ENCODE assay signal across 8 cellular contexts in the genomic region with DNA sequence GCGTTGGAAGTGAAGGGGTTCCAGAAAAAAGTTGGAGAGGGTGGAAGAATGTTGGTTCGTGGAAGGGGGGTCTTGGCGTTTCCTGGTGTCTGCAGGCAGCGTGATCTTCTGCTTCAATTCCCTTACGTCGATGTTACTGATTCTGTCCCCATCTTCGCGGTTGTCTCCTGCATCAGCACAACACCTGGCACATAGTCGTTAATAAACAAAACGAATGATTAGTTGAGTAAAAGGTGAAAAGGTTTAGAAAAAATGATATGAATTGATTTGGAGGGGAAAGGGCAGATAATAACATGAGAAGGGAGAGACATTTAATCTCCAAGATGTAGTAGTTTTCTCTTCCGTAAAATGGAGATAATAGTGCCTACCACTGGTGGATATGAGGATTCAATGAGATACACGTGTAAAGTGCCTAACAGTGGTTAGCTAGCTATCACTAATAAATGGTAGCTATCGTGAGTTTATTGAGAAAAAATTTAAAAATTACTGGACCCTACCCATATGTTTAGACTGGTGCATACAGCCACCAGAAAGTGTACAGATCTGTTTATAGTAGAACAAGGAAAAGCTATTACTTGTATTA. TPM values are rescaled to one million over a fixed set of nuclear protein-coding genes. Genes with fewer than 3 reads are reported as not detected.
A peak's percentile ranks its signal among the peaks of the same experiment; 100 is the strongest.
DNase-seq lines count a peak whose midpoint lies in the region; ATAC-seq and TF ChIP-seq lines count a peak whose summit lies in the region.

No MANE protein-coding gene starts in this region.

- peaks cover 5% of the 10 kb centered on the region for H3K9me3 Mint-ChIP-seq in endodermal cell

- no peaks in the 10 kb centered on the region for H4K20me1 ChIP-seq in neural cell (ENCODE audit: insufficient read depth)

- peak; percentile 24 for TF ChIP-seq CTCF in endodermal cell (conservative IDR thresholded peaks at IDR 0.05)
- TF ChIP-seq CTCF in neural cell (IDR thresholded peaks at IDR 0.05; ENCODE audit: poor library complexity, severe bottlenecking) = peak; percentile 61

- TF ChIP-seq EP300 in neural cell (conservative IDR thresholded peaks at IDR 0.05; ENCODE audit: poor library complexity, severe bottlenecking) = no peak

- H3F3A ChIP-seq in neural cell (ENCODE audit: insufficient read depth, low read length, poor library complexity, severe bottlenecking) = no peaks in the 10 kb centered on the region

- H3K9me3 ChIP-seq in SJCRH30 (replicated peaks) (no peaks in the 10 kb centered on the region), endodermal cell (ENCODE audit: control insufficient read depth, low read length) (peaks cover 19% of the 10 kb centered on the region), neural cell (ENCODE audit: low read length) (no peaks in the 10 kb centered on the region)

- H3K27me3 ChIP-seq in SJCRH30 (no peaks in the 10 kb centered on the region), endodermal cell (ENCODE audit: control insufficient read depth, insufficient read depth, low read length, poor library complexity, severe bottlenecking) (no peaks in the 10 kb centered on the region), neural cell (ENCODE audit: insufficient read depth, low read depth, low read length) (no peaks in the 10 kb centered on the region)

- ATAC-seq in HG02759 (IDR thresholded peaks at IDR 0.05; ENCODE audit: unreplicated experiment) = peak; percentile 13

- H3K36me3 Mint-ChIP-seq in endodermal cell (ENCODE audit: low read depth) = peaks cover 17% of the 10 kb centered on the region

- no peaks in the 10 kb centered on the region for H3K4me1 Mint-ChIP-seq in endodermal cell

- H3K4me3 ChIP-seq in SJCRH30 (peak overlapping the region; percentile 90), endodermal cell (ENCODE audit: low read length) (peak overlapping the region; percentile 94), neural cell (ENCODE audit: low read length) (peak overlapping the region; percentile 89)

- H3K9ac ChIP-seq in endodermal cell (ENCODE audit: extremely low read depth, low read length, poor library complexity, severe bottlenecking) (peak overlapping the region; percentile 97), neural cell (ENCODE audit: low read length) (peak overlapping the region; percentile 91)

- H3K27me3 Mint-ChIP-seq in endodermal cell (ENCODE audit: insufficient read depth) = no peaks in the 10 kb centered on the region

- no peak overlapping the region for H3K27ac Mint-ChIP-seq in endodermal cell

- no peaks in the 10 kb centered on the region for H3K9me2 ChIP-seq in neural cell (ENCODE audit: insufficient read depth, low read length)

- H3K4me1 ChIP-seq in SJCRH30 (peaks cover 15% of the 10 kb centered on the region), endodermal cell (ENCODE audit: control insufficient read depth, insufficient read depth, low read length) (no peaks in the 10 kb centered on the region)

- no peak overlapping the region for H3K4me3 Mint-ChIP-seq in endodermal cell

- no peak for TF ChIP-seq RAD21 in neural cell (conservative IDR thresholded peaks at IDR 0.05)

- 0 out of 2 replicates have a peak, but pooled peaks cover 12% of the 10 kb centered on the region for H3K36me3 ChIP-seq in SJCRH30
- peaks cover 25% of the 10 kb centered on the region for H3K36me3 ChIP-seq in endodermal cell (ENCODE audit: control insufficient read depth, insufficient read depth, low read length)
- no peaks in the 10 kb centered on the region for H3K36me3 ChIP-seq in neural cell (ENCODE audit: insufficient read depth, low read length)

- H3K27ac ChIP-seq in SJCRH30 (peak overlapping the region; percentile 93), endodermal cell (ENCODE audit: low read depth, low read length) (peak overlapping the region; percentile 98), neural cell (ENCODE audit: low read length) (peak overlapping the region; percentile 94)

- H2AFZ ChIP-seq in neural cell (ENCODE audit: low read depth, low read length) = peak overlapping the region; percentile 77

- DNase-seq in SHP77 treated with DMSO at 0.1 percent for 48 hours (lab: John Stamatoyannopoulos, UW) = peak; percentile 33
- DNase-seq in SHP77 (lab: John Stamatoyannopoulos, UW) = no peak
- DNase-seq in SJCRH30 = peak in 1 of 2 experiments; percentile 6
- no peak for DNase-seq in endodermal cell
- no peak for DNase-seq in mucosa of gallbladder (ENCODE audit: low spot score)
- no peak for DNase-seq in retina

- peaks cover 89% of the 10 kb centered on the region for H3K79me2 ChIP-seq in neural cell (replicated peaks; ENCODE audit: insufficient read depth, low read length)

- 0% methylated on average over 3 to 13 of the region's 13 CpGs for WGBS in endodermal cell (ENCODE audit: insufficient coverage in 1 of 2, insufficient read length in 1 of 2), 2 experiments

- H3K4me2 ChIP-seq in neural cell (ENCODE audit: low read length) = peak overlapping the region; percentile 94

TF ChIP-seq in neural cell, 6 proteins besides CTCF, POLR2A, EP300 and RAD21:
- TF ChIP-seq EZH2 (IDR thresholded peaks at IDR 0.05; ENCODE audit: borderline replicate concordance, insufficient read depth, low read length, poor library complexity, severe bottlenecking) (no peak), TAF1 (IDR thresholded peaks at IDR 0.05; ENCODE audit: low read depth) (no peak)
- TF ChIP-seq, protein P1, sequence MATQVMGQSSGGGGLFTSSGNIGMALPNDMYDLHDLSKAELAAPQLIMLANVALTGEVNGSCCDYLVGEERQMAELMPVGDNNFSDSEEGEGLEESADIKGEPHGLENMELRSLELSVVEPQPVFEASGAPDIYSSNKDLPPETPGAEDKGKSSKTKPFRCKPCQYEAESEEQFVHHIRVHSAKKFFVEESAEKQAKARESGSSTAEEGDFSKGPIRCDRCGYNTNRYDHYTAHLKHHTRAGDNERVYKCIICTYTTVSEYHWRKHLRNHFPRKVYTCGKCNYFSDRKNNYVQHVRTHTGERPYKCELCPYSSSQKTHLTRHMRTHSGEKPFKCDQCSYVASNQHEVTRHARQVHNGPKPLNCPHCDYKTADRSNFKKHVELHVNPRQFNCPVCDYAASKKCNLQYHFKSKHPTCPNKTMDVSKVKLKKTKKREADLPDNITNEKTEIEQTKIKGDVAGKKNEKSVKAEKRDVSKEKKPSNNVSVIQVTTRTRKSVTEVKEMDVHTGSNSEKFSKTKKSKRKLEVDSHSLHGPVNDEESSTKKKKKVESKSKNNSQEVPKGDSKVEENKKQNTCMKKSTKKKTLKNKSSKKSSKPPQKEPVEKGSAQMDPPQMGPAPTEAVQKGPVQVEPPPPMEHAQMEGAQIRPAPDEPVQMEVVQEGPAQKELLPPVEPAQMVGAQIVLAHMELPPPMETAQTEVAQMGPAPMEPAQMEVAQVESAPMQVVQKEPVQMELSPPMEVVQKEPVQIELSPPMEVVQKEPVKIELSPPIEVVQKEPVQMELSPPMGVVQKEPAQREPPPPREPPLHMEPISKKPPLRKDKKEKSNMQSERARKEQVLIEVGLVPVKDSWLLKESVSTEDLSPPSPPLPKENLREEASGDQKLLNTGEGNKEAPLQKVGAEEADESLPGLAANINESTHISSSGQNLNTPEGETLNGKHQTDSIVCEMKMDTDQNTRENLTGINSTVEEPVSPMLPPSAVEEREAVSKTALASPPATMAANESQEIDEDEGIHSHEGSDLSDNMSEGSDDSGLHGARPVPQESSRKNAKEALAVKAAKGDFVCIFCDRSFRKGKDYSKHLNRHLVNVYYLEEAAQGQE (IDR thresholded peaks at IDR 0.05; ENCODE audit: borderline replicate concordance) = no peak

RNA-seq across cellular contexts. Expression of gene MTREX, which starts 0.6 kb away (rescaled TPM):
- 109 and 130 TPM in 2 replicates for total RNA-seq in SJCRH30 (2014; rRNA removed; shearing (Covaris generic))
- total RNA-seq in endodermal cell = 100 to 1,000 TPM in 1 of 2 donors, 10 to 100 TPM in 1; 91.0 to 106 TPM
- polyA plus RNA-seq in endodermal cell (2013, experiment 1 of 2) = 68.1 TPM
- 55.4 TPM for polyA plus RNA-seq in endodermal cell (2013, experiment 2 of 2)
- 77.6 and 94.8 TPM in 2 replicates for polyA plus RNA-seq in neural cell
- polyA minus RNA-seq in neural cell = 227 and 256 TPM in 2 replicates
- total RNA-seq in mucosa of gallbladder = 61.1 TPM

RNA-seq across cellular contexts. Expression of gene DHX29, which starts 0.9 kb away (rescaled TPM):
- 38.1 and 41.3 TPM in 2 replicates for total RNA-seq in SJCRH30 (2014; rRNA removed; shearing (Covaris generic))
- total RNA-seq in endodermal cell (10 to 100 TPM; 27.9 to 29.0 TPM), mucosa of gallbladder (31.6 TPM)
- 21.2 TPM for polyA plus RNA-seq in endodermal cell (2013, experiment 1 of 2)
- 22.4 TPM for polyA plus RNA-seq in endodermal cell (2013, experiment 2 of 2)
- 36.4 and 48.1 TPM in 2 replicates for polyA plus RNA-seq in neural cell
- polyA minus RNA-seq in neural cell = 62.6 and 66.9 TPM in 2 replicates
